30 cellular contexts compared by ENCODE assay signal in genomic region chr10:11392776-11393175, GRCh38.
"Had no signal": no experiment of that assay in that cellular context is flagged by ENCODE, and none has a peak within 500 bp of the region (broad histone marks: within the 10 kb centered on the region; RNA-seq: fewer than 3 reads in every experiment).

No MANE protein-coding gene starts in this region.

- H3K27me3 Mint-ChIP-seq: stimulated activated naive CD8-positive, alpha-beta T cell treated with anti-CD3 and anti-CD28 coated beads, Interleukin-15, amount 100 ng/mL, for 72 hours had no signal

- H3K36me3 ChIP-seq: neutrophil, pancreas, right lobe of liver, sigmoid colon, suprapubic skin, tibial artery, transverse colon, upper lobe of right lung, uterus had no signal

- H3K27me3 ChIP-seq: neutrophil, right lobe of liver, sigmoid colon, suprapubic skin, testis, tibial artery, transverse colon, upper lobe of right lung, uterus had no signal

- ATAC-seq: naive thymus-derived CD4-positive, alpha-beta T cell; natural killer cell; pancreas; psoas muscle; right cardiac atrium; right lobe of liver; stimulated activated memory B cell treated with anti-CD40 and anti-IgM and Interleukin-4, amounts not matched to agents 10 μg/mL and 1 μg/mL and 100 μg/mL, for 72 hours; stimulated activated naive CD8-positive, alpha-beta T cell treated with anti-CD3 and anti-CD28 coated beads, Interleukin-15, amount 100 ng/mL, for 72 hours; stimulated activated naive CD8-positive, alpha-beta T cell treated with anti-CD3 and anti-CD28 coated beads, Interleukin-15, Interleukin-2, amounts not matched to agents 100 U/mL and 50 U/mL, for 24 hours; upper lobe of right lung had no signal

- H3K9me3 ChIP-seq: neutrophil, pancreas, psoas muscle, right lobe of liver, sigmoid colon, suprapubic skin, testis, tibial artery, transverse colon, upper lobe of right lung, uterus had no signal

- DNase-seq: naive thymus-derived CD4-positive, alpha-beta T cell; natural killer cell; nucleus accumbens; pancreas; psoas muscle; right cardiac atrium; right lobe of liver; sigmoid colon; small intestine; stimulated activated CD4-positive, alpha-beta T cell treated with anti-CD3 and anti-CD28 coated beads, Interleukin-12 subunit alpha, Interleukin-12 subunit beta, amount 100 ng/mL, for 4 hours; stimulated activated CD4-positive, alpha-beta T cell treated with anti-CD3 and anti-CD28 coated beads, Interleukin-1b, Interleukin-23, amount 100 ng/mL, for 48 hours; stimulated activated CD4-positive, alpha-beta T cell treated with anti-CD3 and anti-CD28 coated beads, Interleukin-4, amount 100 ng/mL, for 1 hour; stimulated activated CD4-positive, alpha-beta T cell treated with anti-CD3 and anti-CD28 coated beads, Interleukin-4, amount 100 ng/mL, for 4 hours; stimulated activated CD8-positive, alpha-beta memory T cell treated with anti-CD3 and anti-CD28 coated beads, Interleukin-4, amount 100 ng/mL, for 48 hours; stimulated activated naive CD4-positive, alpha-beta T cell; stimulated activated naive CD8-positive, alpha-beta T cell treated with anti-CD3 and anti-CD28 coated beads, Interleukin-15, amount 100 ng/mL, for 72 hours; stimulated activated naive CD8-positive, alpha-beta T cell treated with anti-CD3 and anti-CD28 coated beads, Interleukin-15, Interleukin-2, amounts not matched to agents 100 U/mL and 50 U/mL, for 24 hours; substantia nigra; testis; tibial artery; transverse colon; upper lobe of right lung; uterus had no signal

- H3K4me1 ChIP-seq: pancreas, psoas muscle, right lobe of liver, suprapubic skin, testis, transverse colon, upper lobe of right lung, uterus had no signal

- H3K27ac ChIP-seq: neutrophil, pancreas, psoas muscle, right lobe of liver, sigmoid colon, suprapubic skin, testis, tibial artery, transverse colon, upper lobe of right lung, uterus had no signal

- H3K27ac Mint-ChIP-seq: natural killer cell; progenitor cell of endocrine pancreas; stimulated activated memory B cell treated with anti-CD40 and anti-IgM and Interleukin-4, amounts not matched to agents 10 μg/mL and 1 μg/mL and 100 μg/mL, for 72 hours; stimulated activated naive CD8-positive, alpha-beta T cell treated with anti-CD3 and anti-CD28 coated beads, Interleukin-15, amount 100 ng/mL, for 72 hours; type B pancreatic cell had no signal

- H3K4me3 ChIP-seq: pancreas, psoas muscle, right lobe of liver, sigmoid colon, suprapubic skin, testis, tibial artery, transverse colon, upper lobe of right lung, uterus had no signal

- H3K4me1 Mint-ChIP-seq: stimulated activated memory B cell treated with anti-CD40 and anti-IgM and Interleukin-4, amounts not matched to agents 10 μg/mL and 1 μg/mL and 100 μg/mL, for 72 hours; stimulated activated naive CD8-positive, alpha-beta T cell treated with anti-CD3 and anti-CD28 coated beads, Interleukin-15, amount 100 ng/mL, for 72 hours had no signal

- H3K36me3 Mint-ChIP-seq: natural killer cell; stimulated activated memory B cell treated with anti-CD40 and anti-IgM and Interleukin-4, amounts not matched to agents 10 μg/mL and 1 μg/mL and 100 μg/mL, for 72 hours; type B pancreatic cell had no signal

- H3K9me3 Mint-ChIP-seq: natural killer cell; nephron; stimulated activated memory B cell treated with anti-CD40 and anti-IgM and Interleukin-4, amounts not matched to agents 10 μg/mL and 1 μg/mL and 100 μg/mL, for 72 hours; stimulated activated naive CD8-positive, alpha-beta T cell treated with anti-CD3 and anti-CD28 coated beads, Interleukin-15, amount 100 ng/mL, for 72 hours; type B pancreatic cell had no signal

- H3K4me3 Mint-ChIP-seq: naive thymus-derived CD4-positive, alpha-beta T cell; natural killer cell; neural crest cell; stimulated activated memory B cell treated with anti-CD40 and anti-IgM and Interleukin-4, amounts not matched to agents 10 μg/mL and 1 μg/mL and 100 μg/mL, for 72 hours; stimulated activated naive CD8-positive, alpha-beta T cell treated with anti-CD3 and anti-CD28 coated beads, Interleukin-15, amount 100 ng/mL, for 72 hours; type B pancreatic cell had no signal
